ENCODE assay signal across 16 cellular contexts in the genomic region with DNA sequence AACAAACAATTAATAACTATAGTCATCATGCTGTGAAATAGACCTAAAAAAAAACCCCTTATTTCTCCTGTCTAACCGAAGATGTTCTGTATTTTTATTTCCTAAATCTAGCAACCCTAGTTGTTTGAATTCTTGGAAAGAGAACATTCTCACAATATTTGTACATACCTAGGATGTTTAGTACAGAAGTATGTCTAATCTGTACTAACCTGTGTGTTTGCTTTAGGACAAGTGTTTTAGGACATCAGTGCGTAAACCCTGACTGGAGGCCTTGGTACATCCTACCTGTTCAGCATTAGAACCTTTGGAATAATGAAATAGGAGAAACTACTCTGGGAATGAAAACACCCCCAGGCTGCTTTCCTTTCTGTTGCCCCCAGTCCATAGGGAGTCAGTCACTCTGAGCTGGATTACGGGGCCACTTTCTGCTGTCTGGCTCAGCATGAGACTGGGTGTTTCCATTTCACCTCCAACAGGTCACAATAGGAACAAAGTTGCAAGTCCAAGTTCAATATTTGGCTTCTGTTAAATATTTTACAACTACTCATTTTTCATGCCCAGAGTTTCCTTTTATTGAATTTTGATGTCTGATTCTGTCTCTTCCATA.
DNase-seq lines count a peak whose midpoint lies in the region; ATAC-seq, FAIRE-seq and TF ChIP-seq lines count a peak whose summit lies in the region.
"Had no signal": no experiment of that assay in that cellular context is flagged by ENCODE, and none has a peak within 500 bp of the region (broad histone marks: within the 10 kb centered on the region; RNA-seq: fewer than 3 reads in every experiment).

No MANE protein-coding gene starts in this region.

- H3K4me3 ChIP-seq in K562 (no peak overlapping the region), right lobe of liver (peak overlapping the region in 1 of 3 donors; percentile 15)
- H3K4me3 ChIP-seq: BLaER1 treated with 17β-estradiol and CSF1 and Interleukin-3, amounts not matched to agents 10 nM and 100 nM had no signal

- H2AFZ ChIP-seq in K562 (ENCODE audit: low read depth, low read length), result no peak overlapping the region

- TF ChIP-seq CTCF in K562 (IDR thresholded peaks at IDR 0.05 in 2 of 3, conservative IDR thresholded peaks at IDR 0.05 in 1 of 3; ENCODE audit: insufficient read depth in 2 of 3, low read depth in 1 of 3, low read length in 3 of 3), result no peak
- TF ChIP-seq CTCF in right lobe of liver (IDR thresholded peaks at IDR 0.05), result no peak

- no peaks in the 10 kb centered on the region for H3K4me1 ChIP-seq in K562 (replicated peaks in 1 of 2; ENCODE audit: control insufficient read depth in 2 of 2, insufficient read depth in 2 of 2, low read length in 2 of 2)
- peaks cover 0 to 34% (median 12%) of the 10 kb centered on the region in 4 donors for H3K4me1 ChIP-seq in right lobe of liver
- H3K4me1 ChIP-seq: BLaER1 treated with 17β-estradiol and CSF1 and Interleukin-3, amounts not matched to agents 10 nM and 100 nM had no signal

- FAIRE-seq in K562 (lab: Jason Lieb, UNC), result peak; percentile 19
- FAIRE-seq: HTR-8/SVneo had no signal

- H3K9me1 ChIP-seq in K562 (ENCODE audit: control insufficient read depth, insufficient read depth, low read length), result no peaks in the 10 kb centered on the region

- H3K9me3 ChIP-seq in K562 (replicated peaks; ENCODE audit: control insufficient read depth, insufficient read depth, low read depth, low read length) (no peaks in the 10 kb centered on the region), right lobe of liver (no peaks in the 10 kb centered on the region)

- ATAC-seq in K562, result no peak
- peak; percentile 89 to 93 (median 92) for ATAC-seq in right lobe of liver
- ATAC-seq in HG03159 (IDR thresholded peaks at IDR 0.05; ENCODE audit: unreplicated experiment), result no peak
- ATAC-seq in HG02938 (IDR thresholded peaks at IDR 0.05; ENCODE audit: unreplicated experiment), result no peak
- ATAC-seq: CD8-positive, alpha-beta T cell had no signal

- POLR2A ChIA-PET in K562 (lab: Yijun Ruan, JAX), result no interaction called here

- intact Hi-C loops in K562 (cut with micrococcal nuclease), result loop anchor here (10.0 kb wide), 1 partner anchor 171 kb away; no protein-coding TSS in a partner anchor
- intact Hi-C loops in right lobe of liver (cut with DNase I), result no loop called here

- in situ Hi-C loops in K562 (cut with MboI), result no loop called here

- H3K36me3 ChIP-seq in K562 (ENCODE audit: control insufficient read depth, insufficient read depth, low read length) (no peaks in the 10 kb centered on the region), right lobe of liver (no peaks in the 10 kb centered on the region)
- H3K36me3 ChIP-seq: BLaER1 treated with 17β-estradiol and CSF1 and Interleukin-3, amounts not matched to agents 10 nM and 100 nM had no signal

- no peak overlapping the region for H3K4me2 ChIP-seq in K562 (ENCODE audit: insufficient read depth, low read length)
- H3K4me2 ChIP-seq: BLaER1 treated with 17β-estradiol and CSF1 and Interleukin-3, amounts not matched to agents 10 nM and 100 nM had no signal

- TF ChIP-seq RAD21 in K562 (CRISPR knock-in tag; conservative IDR thresholded peaks at IDR 0.05 in 1 of 2, IDR thresholded peaks at IDR 0.05 in 1 of 2), result no peak

- no peak for TF ChIP-seq EP300 in K562 (IDR thresholded peaks at IDR 0.05; ENCODE audit: low read length)

- H3K9ac ChIP-seq in K562 (ENCODE audit: insufficient read depth in 1 of 2, low read depth in 2 of 2, low read length in 2 of 2), result no peak overlapping the region
- H3K9ac ChIP-seq: BLaER1 treated with 17β-estradiol and CSF1 and Interleukin-3, amounts not matched to agents 10 nM and 100 nM had no signal

- no peaks in the 10 kb centered on the region for H4K20me1 ChIP-seq in K562 (replicated peaks; ENCODE audit: control insufficient read depth, insufficient read depth, low read length)
- H4K20me1 ChIP-seq: BLaER1 treated with 17β-estradiol and CSF1 and Interleukin-3, amounts not matched to agents 10 nM and 100 nM had no signal

- CTCF ChIA-PET in K562 (lab: Yijun Ruan, JAX; ENCODE audit: low intra/inter-chr PET ratio), result no interaction called here

- H3K27me3 ChIP-seq in K562 (ENCODE audit: control insufficient read depth in 2 of 2, insufficient read depth in 2 of 2, low read length in 2 of 2), result no peaks in the 10 kb centered on the region
- no peaks in the 10 kb centered on the region for H3K27me3 ChIP-seq in right lobe of liver
- H3K27me3 ChIP-seq: BLaER1 treated with 17β-estradiol and CSF1 and Interleukin-3, amounts not matched to agents 10 nM and 100 nM had no signal

- DNase-seq in H4 (ENCODE audit: low spot score) (peak; percentile 1), NCI-H146 treated with DMSO at 0.1 percent for 48 hours (lab: John Stamatoyannopoulos, UW; ENCODE audit: unreplicated experiment) (peak; percentile 3), K562 (ENCODE audit: extremely low read depth in 1 of 4, low spot score in 3 of 4) (no peak), right lobe of liver (peak in 2 of 3 donors; percentile 49 to 50), erythroblast (lab: John Stamatoyannopoulos, UW) (no peak)
- DNase-seq: 8988T; Calu3; CD8-positive, alpha-beta T cell; DMS79 treated with DMSO at 0.1 percent for 48 hours; GF-D8; GOT3; HCEC 1CT had no signal

- BruUV-seq in K562 (replicated peaks; lab: Mats Ljungman, UMichigan), result no TSS peak

- WGBS in K562 (ENCODE audit: insufficient coverage, low coverage, missing lambda C conversion rate), result 0% methylated on average over 3 of the region's 3 CpGs
- WGBS in right lobe of liver (ENCODE audit: insufficient coverage, low coverage, low lambda C conversion rate, missing lambda C conversion rate), result 21% methylated on average over 3 of the region's 3 CpGs

- no peaks in the 10 kb centered on the region for H3K79me2 ChIP-seq in K562 (ENCODE audit: control insufficient read depth, insufficient read depth, low read length)

- TF ChIP-seq POLR2A in K562 (conservative IDR thresholded peaks at IDR 0.05) (no peak), right lobe of liver (IDR thresholded peaks at IDR 0.05) (no peak), erythroblast (IDR thresholded peaks at IDR 0.05; ENCODE audit: low read length) (no peak)

- no peak overlapping the region for H3K27ac ChIP-seq in K562 (ENCODE audit: extremely low read depth, low read depth, low read length)
- H3K27ac ChIP-seq in right lobe of liver, result peak overlapping the region in 2 of 3 donors; percentile 56 to 65
- H3K27ac ChIP-seq: BLaER1 treated with 17β-estradiol and CSF1 and Interleukin-3, amounts not matched to agents 10 nM and 100 nM had no signal

TF ChIP-seq in K562, 482 proteins besides CTCF, POLR2A, EP300 and RAD21 (continues in another document):
- TF ChIP-seq HDGF (IDR thresholded peaks at IDR 0.05), result no peak
- TF ChIP-seq ERF (CRISPR knock-in tag; IDR thresholded peaks at IDR 0.05), result no peak
- no peak for TF ChIP-seq MXI1 (IDR thresholded peaks at IDR 0.05; ENCODE audit: low read depth, low read length)
- no peak for TF ChIP-seq RBM15 (IDR thresholded peaks at IDR 0.05; ENCODE audit: insufficient read depth, low read length)
- TF ChIP-seq, protein P1, sequence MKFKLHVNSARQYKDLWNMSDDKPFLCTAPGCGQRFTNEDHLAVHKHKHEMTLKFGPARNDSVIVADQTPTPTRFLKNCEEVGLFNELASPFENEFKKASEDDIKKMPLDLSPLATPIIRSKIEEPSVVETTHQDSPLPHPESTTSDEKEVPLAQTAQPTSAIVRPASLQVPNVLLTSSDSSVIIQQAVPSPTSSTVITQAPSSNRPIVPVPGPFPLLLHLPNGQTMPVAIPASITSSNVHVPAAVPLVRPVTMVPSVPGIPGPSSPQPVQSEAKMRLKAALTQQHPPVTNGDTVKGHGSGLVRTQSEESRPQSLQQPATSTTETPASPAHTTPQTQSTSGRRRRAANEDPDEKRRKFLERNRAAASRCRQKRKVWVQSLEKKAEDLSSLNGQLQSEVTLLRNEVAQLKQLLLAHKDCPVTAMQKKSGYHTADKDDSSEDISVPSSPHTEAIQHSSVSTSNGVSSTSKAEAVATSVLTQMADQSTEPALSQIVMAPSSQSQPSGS (CRISPR knock-in tag; IDR thresholded peaks at IDR 0.05), result no peak
- TF ChIP-seq, protein P2, sequence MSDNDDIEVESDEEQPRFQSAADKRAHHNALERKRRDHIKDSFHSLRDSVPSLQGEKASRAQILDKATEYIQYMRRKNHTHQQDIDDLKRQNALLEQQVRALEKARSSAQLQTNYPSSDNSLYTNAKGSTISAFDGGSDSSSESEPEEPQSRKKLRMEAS (CRISPR knock-in tag; IDR thresholded peaks at IDR 0.05), result no peak
- TF ChIP-seq, protein P3, sequence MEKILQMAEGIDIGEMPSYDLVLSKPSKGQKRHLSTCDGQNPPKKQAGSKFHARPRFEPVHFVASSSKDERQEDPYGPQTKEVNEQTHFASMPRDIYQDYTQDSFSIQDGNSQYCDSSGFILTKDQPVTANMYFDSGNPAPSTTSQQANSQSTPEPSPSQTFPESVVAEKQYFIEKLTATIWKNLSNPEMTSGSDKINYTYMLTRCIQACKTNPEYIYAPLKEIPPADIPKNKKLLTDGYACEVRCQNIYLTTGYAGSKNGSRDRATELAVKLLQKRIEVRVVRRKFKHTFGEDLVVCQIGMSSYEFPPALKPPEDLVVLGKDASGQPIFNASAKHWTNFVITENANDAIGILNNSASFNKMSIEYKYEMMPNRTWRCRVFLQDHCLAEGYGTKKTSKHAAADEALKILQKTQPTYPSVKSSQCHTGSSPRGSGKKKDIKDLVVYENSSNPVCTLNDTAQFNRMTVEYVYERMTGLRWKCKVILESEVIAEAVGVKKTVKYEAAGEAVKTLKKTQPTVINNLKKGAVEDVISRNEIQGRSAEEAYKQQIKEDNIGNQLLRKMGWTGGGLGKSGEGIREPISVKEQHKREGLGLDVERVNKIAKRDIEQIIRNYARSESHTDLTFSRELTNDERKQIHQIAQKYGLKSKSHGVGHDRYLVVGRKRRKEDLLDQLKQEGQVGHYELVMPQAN (IDR thresholded peaks at IDR 0.05; ENCODE audit: borderline replicate concordance), result no peak
- TF ChIP-seq, protein P4, sequence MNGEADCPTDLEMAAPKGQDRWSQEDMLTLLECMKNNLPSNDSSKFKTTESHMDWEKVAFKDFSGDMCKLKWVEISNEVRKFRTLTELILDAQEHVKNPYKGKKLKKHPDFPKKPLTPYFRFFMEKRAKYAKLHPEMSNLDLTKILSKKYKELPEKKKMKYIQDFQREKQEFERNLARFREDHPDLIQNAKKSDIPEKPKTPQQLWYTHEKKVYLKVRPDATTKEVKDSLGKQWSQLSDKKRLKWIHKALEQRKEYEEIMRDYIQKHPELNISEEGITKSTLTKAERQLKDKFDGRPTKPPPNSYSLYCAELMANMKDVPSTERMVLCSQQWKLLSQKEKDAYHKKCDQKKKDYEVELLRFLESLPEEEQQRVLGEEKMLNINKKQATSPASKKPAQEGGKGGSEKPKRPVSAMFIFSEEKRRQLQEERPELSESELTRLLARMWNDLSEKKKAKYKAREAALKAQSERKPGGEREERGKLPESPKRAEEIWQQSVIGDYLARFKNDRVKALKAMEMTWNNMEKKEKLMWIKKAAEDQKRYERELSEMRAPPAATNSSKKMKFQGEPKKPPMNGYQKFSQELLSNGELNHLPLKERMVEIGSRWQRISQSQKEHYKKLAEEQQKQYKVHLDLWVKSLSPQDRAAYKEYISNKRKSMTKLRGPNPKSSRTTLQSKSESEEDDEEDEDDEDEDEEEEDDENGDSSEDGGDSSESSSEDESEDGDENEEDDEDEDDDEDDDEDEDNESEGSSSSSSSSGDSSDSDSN (IDR thresholded peaks at IDR 0.05; ENCODE audit: borderline replicate concordance in 1 of 2, low read depth in 2 of 2, low read length in 2 of 2), result no peak

Comparison
In these comparisons a context has a peak if more than half of its experiments do, and no peak if none do; other contexts are left out.
1. DNase-seq: peak in H4 (single experiment), NCI-H146 treated with DMSO at 0.1 percent for 48 hours (single experiment) and right lobe of liver (2 of 3); none in K562 (0 of 4) and erythroblast (0 of 2).
2. ATAC-seq: peak in right lobe of liver (4 of 4); none in K562 (single experiment), HG03159 (single experiment) and HG02938 (single experiment).